24 cellular contexts compared by ENCODE assay signal in the genomic region with DNA sequence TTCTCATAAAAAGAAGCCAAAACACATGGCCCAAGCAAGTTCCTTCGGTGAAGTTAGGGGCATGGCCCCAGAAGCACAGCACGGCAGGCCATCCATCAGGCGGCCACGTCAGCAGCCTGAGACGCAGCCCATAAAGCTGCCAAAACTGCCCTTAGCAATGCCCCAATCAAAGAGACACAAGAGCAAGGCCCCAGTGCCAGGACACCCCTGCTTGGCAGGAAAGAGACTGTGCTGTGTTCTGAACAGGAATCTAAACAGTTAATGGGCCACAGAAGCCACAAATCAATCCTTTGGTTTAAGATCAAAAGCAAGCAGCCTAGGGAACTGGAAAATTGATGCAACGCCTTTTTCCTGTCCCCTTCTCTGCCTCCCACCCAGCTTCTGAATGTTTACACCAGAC.
DNase-seq lines count a peak whose midpoint lies in the region; ATAC-seq and TF ChIP-seq lines count a peak whose summit lies in the region.
"Had no signal": no experiment of that assay in that cellular context is flagged by ENCODE, and none has a peak within 500 bp of the region (broad histone marks: within the 10 kb centered on the region; RNA-seq: fewer than 3 reads in every experiment).

No MANE protein-coding gene starts in this region.

- ATAC-seq in HG03457 (IDR thresholded peaks at IDR 0.05; ENCODE audit: unreplicated experiment): no peak
- no peak for ATAC-seq in GM21390 (IDR thresholded peaks at IDR 0.05; ENCODE audit: unreplicated experiment)
- ATAC-seq: Panc1, SK-N-SH treated with all-trans-retinoic acid at 6 μM for 48 hours had no signal

- peaks cover 68% of the 10 kb centered on the region for H3K4me1 Mint-ChIP-seq in nephron progenitor cell
- H3K4me1 Mint-ChIP-seq: CD14-positive monocyte had no signal

- no peak overlapping the region for H3K4me3 ChIP-seq in BLaER1 treated with 17β-estradiol and CSF1 and Interleukin-3, amounts not matched to agents 10 nM and 100 nM
- no peak overlapping the region for H3K4me3 ChIP-seq in fibroblast of lung (replicated peaks in 1 of 4; ENCODE audit: control extremely low read depth in 1 of 4, insufficient read depth in 1 of 4, low read depth in 3 of 4, low read length in 4 of 4)

- no peak overlapping the region for H3K9ac ChIP-seq in BLaER1 treated with 17β-estradiol and CSF1 and Interleukin-3, amounts not matched to agents 10 nM and 100 nM
- H3K9ac ChIP-seq in fibroblast of lung (ENCODE audit: insufficient read depth, low read length): no peak overlapping the region

- peak overlapping the region in 10 of 11 experiments; percentile 11 to 67 (median 56); a peak in 17 of 22 replicates for H3K4me2 ChIP-seq in BLaER1 treated with 17β-estradiol and CSF1 and Interleukin-3, amounts not matched to agents 10 nM and 100 nM
- no peak overlapping the region for H3K4me2 ChIP-seq in fibroblast of lung (ENCODE audit: extremely low read depth, insufficient read depth, low read length)

- no peak overlapping the region for H3K4me3 Mint-ChIP-seq in nephron progenitor cell
- H3K4me3 Mint-ChIP-seq: CD14-positive monocyte, HFFc6 had no signal

- no peak overlapping the region for H3K27ac ChIP-seq in BLaER1 treated with 17β-estradiol and CSF1 and Interleukin-3, amounts not matched to agents 10 nM and 100 nM
- peak overlapping the region; percentile 65 for H3K27ac ChIP-seq in fibroblast of lung (ENCODE audit: insufficient read depth, low read length)

- no peaks in the 10 kb centered on the region for H3K36me3 ChIP-seq in BLaER1 treated with 17β-estradiol and CSF1 and Interleukin-3, amounts not matched to agents 10 nM and 100 nM
- H3K36me3 ChIP-seq in fibroblast of lung (ENCODE audit: control insufficient read depth, insufficient read depth, low read length): no peaks in the 10 kb centered on the region

- peak overlapping the region; percentile 22 for H3K27ac Mint-ChIP-seq in nephron progenitor cell
- H3K27ac Mint-ChIP-seq: CD14-positive monocyte, HFFc6 had no signal

- no peak overlapping the region for H2AFZ ChIP-seq in fibroblast of lung (ENCODE audit: low read length)

- DNase-seq in RPMI7951 (ENCODE audit: low read depth) (peak; percentile 99), fibroblast of lung (ENCODE audit: low read depth in 2 of 2) (peak; percentile 91), nephron progenitor cell (peak; percentile 64), DMS53 (lab: John Stamatoyannopoulos, UW) (no peak), T-helper 1 cell (no peak)
- DNase-seq: 8988T; AML-193; EL; H7; HFFc6; KBM-7; NCI-H1092 treated with DMSO at 0.1 percent for 48 hours; NCI-H1436 treated with DMSO at 0.1 percent for 48 hours; NCI-H1930; NCI-H2227 treated with DMSO at 0.1 percent for 48 hours; NCI-H510A; NCI-H748 treated with DMSO at 0.1 percent for 48 hours; NK-92 treated with Interleukin-12 subunit alpha and Interleukin-12 subunit beta, amount 100 ng/mL, for 24 hours had no signal

- no peaks in the 10 kb centered on the region for H3K9me3 ChIP-seq in BLaER1 treated with 17β-estradiol and CSF1 and Interleukin-3, amounts not matched to agents 10 nM and 100 nM (replicated peaks in 1 of 11)
- H3K9me3 ChIP-seq in fibroblast of lung (ENCODE audit: control insufficient read depth, insufficient read depth, low read depth, low read length): no peaks in the 10 kb centered on the region

- no peaks in the 10 kb centered on the region for H4K20me1 ChIP-seq in BLaER1 treated with 17β-estradiol and CSF1 and Interleukin-3, amounts not matched to agents 10 nM and 100 nM
- H4K20me1 ChIP-seq in fibroblast of lung (ENCODE audit: control insufficient read depth, extremely low read depth, insufficient read depth, low read length): no peaks in the 10 kb centered on the region

- peaks cover 5% of the 10 kb centered on the region for H3K36me3 Mint-ChIP-seq in nephron progenitor cell (ENCODE audit: low read depth)
- H3K36me3 Mint-ChIP-seq: CD14-positive monocyte had no signal

- H3K27me3 ChIP-seq in BLaER1 treated with 17β-estradiol and CSF1 and Interleukin-3, amounts not matched to agents 10 nM and 100 nM: no peaks in the 10 kb centered on the region
- H3K27me3 ChIP-seq in fibroblast of lung (ENCODE audit: control insufficient read depth, insufficient read depth, low read length): no peaks in the 10 kb centered on the region

- TF ChIP-seq CTCF in fibroblast of lung (conservative IDR thresholded peaks at IDR 0.05 in 1 of 2, IDR thresholded peaks at IDR 0.05 in 1 of 2; ENCODE audit: low read depth in 1 of 2, low read length in 2 of 2) (no peak), nephron progenitor cell (IDR thresholded peaks at IDR 0.05) (no peak)

- H3K9me3 Mint-ChIP-seq in nephron progenitor cell: peaks cover 4% of the 10 kb centered on the region
- H3K9me3 Mint-ChIP-seq: HFFc6 had no signal

- no peaks in the 10 kb centered on the region for H3K79me2 ChIP-seq in fibroblast of lung (ENCODE audit: control insufficient read depth, insufficient read depth, low read length)

- H3K27me3 Mint-ChIP-seq in nephron progenitor cell (ENCODE audit: low read depth, poor library complexity): peaks cover 8% of the 10 kb centered on the region

- H3K4me1 ChIP-seq in BLaER1 treated with 17β-estradiol and CSF1 and Interleukin-3, amounts not matched to agents 10 nM and 100 nM: peaks cover 0 to 12% (median 9%) of the 10 kb centered on the region in 10 experiments; a peak in 15 of 20 replicates
- H3K4me1 ChIP-seq in fibroblast of lung (ENCODE audit: control insufficient read depth, extremely low read depth, insufficient read depth, low read length): peaks cover 22% of the 10 kb centered on the region

Comparison
In these comparisons a context has a peak if more than half of its experiments do, and no peak if none do; other contexts are left out.
1. DNase-seq: peak in RPMI7951 (single experiment), fibroblast of lung (2 of 2) and nephron progenitor cell (single experiment); none in DMS53 (single experiment) and T-helper 1 cell (0 of 5).